Comparison of ENCODE assay signal across 8 cellular contexts in genomic region chr11:27472398-27473016, GRCh38. TPM values are rescaled to one million over a fixed set of nuclear protein-coding genes. Genes with fewer than 3 reads are reported as not detected.
DNase-seq lines count a peak whose midpoint lies in the region; ATAC-seq and TF ChIP-seq lines count a peak whose summit lies in the region.

A gene with protein sequence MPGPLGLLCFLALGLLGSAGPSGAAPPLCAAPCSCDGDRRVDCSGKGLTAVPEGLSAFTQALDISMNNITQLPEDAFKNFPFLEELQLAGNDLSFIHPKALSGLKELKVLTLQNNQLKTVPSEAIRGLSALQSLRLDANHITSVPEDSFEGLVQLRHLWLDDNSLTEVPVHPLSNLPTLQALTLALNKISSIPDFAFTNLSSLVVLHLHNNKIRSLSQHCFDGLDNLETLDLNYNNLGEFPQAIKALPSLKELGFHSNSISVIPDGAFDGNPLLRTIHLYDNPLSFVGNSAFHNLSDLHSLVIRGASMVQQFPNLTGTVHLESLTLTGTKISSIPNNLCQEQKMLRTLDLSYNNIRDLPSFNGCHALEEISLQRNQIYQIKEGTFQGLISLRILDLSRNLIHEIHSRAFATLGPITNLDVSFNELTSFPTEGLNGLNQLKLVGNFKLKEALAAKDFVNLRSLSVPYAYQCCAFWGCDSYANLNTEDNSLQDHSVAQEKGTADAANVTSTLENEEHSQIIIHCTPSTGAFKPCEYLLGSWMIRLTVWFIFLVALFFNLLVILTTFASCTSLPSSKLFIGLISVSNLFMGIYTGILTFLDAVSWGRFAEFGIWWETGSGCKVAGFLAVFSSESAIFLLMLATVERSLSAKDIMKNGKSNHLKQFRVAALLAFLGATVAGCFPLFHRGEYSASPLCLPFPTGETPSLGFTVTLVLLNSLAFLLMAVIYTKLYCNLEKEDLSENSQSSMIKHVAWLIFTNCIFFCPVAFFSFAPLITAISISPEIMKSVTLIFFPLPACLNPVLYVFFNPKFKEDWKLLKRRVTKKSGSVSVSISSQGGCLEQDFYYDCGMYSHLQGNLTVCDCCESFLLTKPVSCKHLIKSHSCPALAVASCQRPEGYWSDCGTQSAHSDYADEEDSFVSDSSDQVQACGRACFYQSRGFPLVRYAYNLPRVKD (minus strand): TSS chr11:27472790. CDS start chr11:27472302, 488 bp downstream.

- ATAC-seq in GM21737 (IDR thresholded peaks at IDR 0.05; ENCODE audit: unreplicated experiment): peak; percentile 87
- ATAC-seq in naive thymus-derived CD4-positive, alpha-beta T cell: peak; percentile 90
- ATAC-seq in stimulated activated naive B cell treated with anti-CD40 and anti-IgM and Interleukin-4, amounts not matched to agents 10 μg/mL and 1 μg/mL and 100 μg/mL, for 72 hours (replicated peaks): peak; percentile 91 to 93

- no peaks in the 10 kb centered on the region for H3K9me3 Mint-ChIP-seq in naive thymus-derived CD4-positive, alpha-beta T cell
- H3K9me3 Mint-ChIP-seq in stimulated activated naive B cell treated with anti-CD40 and anti-IgM and Interleukin-4, amounts not matched to agents 10 μg/mL and 1 μg/mL and 100 μg/mL, for 72 hours: no peaks in the 10 kb centered on the region

- H3K27me3 ChIP-seq in KMS-11 (ENCODE audit: insufficient read depth, low read depth): no peaks in the 10 kb centered on the region
- no peaks in the 10 kb centered on the region for H3K27me3 ChIP-seq in naive thymus-derived CD4-positive, alpha-beta T cell (ENCODE audit: control insufficient read depth in 2 of 2, insufficient read depth in 2 of 2, low read length in 2 of 2)

- H3K4me2 ChIP-seq in KMS-11: peak within 1 kb of the TSS; percentile 87

- CTCF ChIA-PET in naive thymus-derived CD4-positive, alpha-beta T cell (lab: Charles Lee): interaction anchor here (0.6 to 1.4 kb wide), 2 partner anchors 14 to 106 kb away, joined by 3 to 8 read pairs; no protein-coding TSS in a partner anchor

- peaks cover 0 to 2% (median 0%) of the 10 kb centered on the region in 5 donors for H3K36me3 Mint-ChIP-seq in naive thymus-derived CD4-positive, alpha-beta T cell
- peaks cover 0 to 3% of the 10 kb centered on the region in 2 donors for H3K36me3 Mint-ChIP-seq in stimulated activated naive B cell treated with anti-CD40 and anti-IgM and Interleukin-4, amounts not matched to agents 10 μg/mL and 1 μg/mL and 100 μg/mL, for 72 hours

- H3K36me3 ChIP-seq in KMS-11 (ENCODE audit: insufficient read depth): no peaks in the 10 kb centered on the region
- H3K36me3 ChIP-seq in naive thymus-derived CD4-positive, alpha-beta T cell (ENCODE audit: control insufficient read depth in 2 of 3, insufficient read depth in 3 of 3, low read length in 3 of 3): no peaks in the 10 kb centered on the region

- H3K27ac Mint-ChIP-seq in naive thymus-derived CD4-positive, alpha-beta T cell: peak within 1 kb of the TSS; percentile 18 to 90 (median 77)
- H3K27ac Mint-ChIP-seq in stimulated activated naive B cell treated with anti-CD40 and anti-IgM and Interleukin-4, amounts not matched to agents 10 μg/mL and 1 μg/mL and 100 μg/mL, for 72 hours: peak within 1 kb of the TSS; percentile 83

- peak within 1 kb of the TSS; percentile 88 to 98 (median 96) for H3K4me3 Mint-ChIP-seq in naive thymus-derived CD4-positive, alpha-beta T cell
- peak within 1 kb of the TSS; percentile 89 to 92 for H3K4me3 Mint-ChIP-seq in stimulated activated naive B cell treated with anti-CD40 and anti-IgM and Interleukin-4, amounts not matched to agents 10 μg/mL and 1 μg/mL and 100 μg/mL, for 72 hours

- peaks cover 17% of the 10 kb centered on the region for H3K4me1 ChIP-seq in KMS-11 (ENCODE audit: low read depth, poor library complexity, severe bottlenecking)
- peaks cover 4 to 10% of the 10 kb centered on the region in 2 donors for H3K4me1 ChIP-seq in naive thymus-derived CD4-positive, alpha-beta T cell (ENCODE audit: control insufficient read depth in 2 of 2, insufficient read depth in 2 of 2, low read length in 2 of 2)

- POLR2A ChIA-PET in naive thymus-derived CD4-positive, alpha-beta T cell (lab: Charles Lee): interaction anchor here (0.7 to 1.5 kb wide), 2 partner anchors 14 to 129 kb away, joined by 3 read pairs; no protein-coding TSS in a partner anchor

- no peak within 1 kb of the TSS for H3K27ac ChIP-seq in KMS-11
- peak within 1 kb of the TSS; percentile 33 for H3K27ac ChIP-seq in naive thymus-derived CD4-positive, alpha-beta T cell (ENCODE audit: low read depth, low read length)

- DNase-seq in DMS 273 (lab: John Stamatoyannopoulos, UW; ENCODE audit: unreplicated experiment): peak; percentile 97
- DNase-seq in RPMI7951 (ENCODE audit: low read depth): peak; percentile 93
- peak; percentile 55 for DNase-seq in activated T-helper 9 cell treated with anti-CD3 and anti-CD28 coated beads, Interleukin-2, amount 50 U/mL, for 16 hours (ENCODE audit: low read depth)
- peak; percentile 87 for DNase-seq in fibroblast of peridontal ligament (ENCODE audit: extremely low read depth)
- peak; percentile 33 to 79 (median 70) for DNase-seq in naive thymus-derived CD4-positive, alpha-beta T cell
- peak; percentile 70 for DNase-seq in stimulated activated naive B cell treated with anti-CD40 and anti-IgM and Interleukin-4, amounts not matched to agents 10 μg/mL and 1 μg/mL and 100 μg/mL, for 72 hours

- H4K20me1 ChIP-seq in KMS-11 (ENCODE audit: insufficient read depth): no peaks in the 10 kb centered on the region

- H3K79me2 ChIP-seq in KMS-11 (ENCODE audit: insufficient read depth, low read depth): peaks cover 15% of the 10 kb centered on the region; the same call in 1 of the 2 replicates

- no peaks in the 10 kb centered on the region for H3K9me3 ChIP-seq in naive thymus-derived CD4-positive, alpha-beta T cell (ENCODE audit: control insufficient read depth in 2 of 3, low read length in 3 of 3)

- H3K9ac ChIP-seq in KMS-11: peak within 1 kb of the TSS; percentile 51; the same call in 1 of the 2 replicates

- H3K27me3 Mint-ChIP-seq in naive thymus-derived CD4-positive, alpha-beta T cell: peaks cover 0 to 59% (median 7%) of the 10 kb centered on the region in 5 donors
- no peaks in the 10 kb centered on the region for H3K27me3 Mint-ChIP-seq in stimulated activated naive B cell treated with anti-CD40 and anti-IgM and Interleukin-4, amounts not matched to agents 10 μg/mL and 1 μg/mL and 100 μg/mL, for 72 hours

- no peak for TF ChIP-seq CTCF in KMS-11 (conservative IDR thresholded peaks at IDR 0.05; ENCODE audit: low read depth, low read length)

- H3K4me1 Mint-ChIP-seq in naive thymus-derived CD4-positive, alpha-beta T cell: peaks cover 6 to 29% (median 21%) of the 10 kb centered on the region in 7 donors
- peaks cover 19 to 20% of the 10 kb centered on the region in 2 donors for H3K4me1 Mint-ChIP-seq in stimulated activated naive B cell treated with anti-CD40 and anti-IgM and Interleukin-4, amounts not matched to agents 10 μg/mL and 1 μg/mL and 100 μg/mL, for 72 hours

- H3K4me3 ChIP-seq in KMS-11 (IDR thresholded peaks at IDR 0.05; ENCODE audit: insufficient read depth, low read depth, low read length): peak within 1 kb of the TSS; percentile 31
- peak within 1 kb of the TSS; percentile 73 for H3K4me3 ChIP-seq in naive thymus-derived CD4-positive, alpha-beta T cell (ENCODE audit: low read length)

- intact Hi-C loops in naive thymus-derived CD4-positive, alpha-beta T cell (cut with micrococcal nuclease): loop anchor here (1.0 to 2.0 kb wide), 4 partner anchors 14 to 109 kb away; partner anchors contain the start of genes LIN7C (in 2 of the 2) and CCDC34 (in 1 of the 2)

- peak within 1 kb of the TSS; percentile 86 for H2AFZ ChIP-seq in KMS-11 (ENCODE audit: low read depth)

RNA-seq across cellular contexts. Expression of the gene that starts here (rescaled TPM):
- 7.6 and 9.0 TPM in 2 replicates for total RNA-seq in RPMI7951 (2014; rRNA removed; shearing (Covaris generic))
- total RNA-seq in naive thymus-derived CD4-positive, alpha-beta T cell: 1 to 10 TPM in 2 of 5 experiments, under 1 TPM in 3; 0.05 to 1.5 (median 0.95) TPM
- polyA plus RNA-seq in naive thymus-derived CD4-positive, alpha-beta T cell: under 1 TPM; 0.05 to 0.07 TPM
